8 cellular contexts compared by ENCODE assay signal in the genomic region with DNA sequence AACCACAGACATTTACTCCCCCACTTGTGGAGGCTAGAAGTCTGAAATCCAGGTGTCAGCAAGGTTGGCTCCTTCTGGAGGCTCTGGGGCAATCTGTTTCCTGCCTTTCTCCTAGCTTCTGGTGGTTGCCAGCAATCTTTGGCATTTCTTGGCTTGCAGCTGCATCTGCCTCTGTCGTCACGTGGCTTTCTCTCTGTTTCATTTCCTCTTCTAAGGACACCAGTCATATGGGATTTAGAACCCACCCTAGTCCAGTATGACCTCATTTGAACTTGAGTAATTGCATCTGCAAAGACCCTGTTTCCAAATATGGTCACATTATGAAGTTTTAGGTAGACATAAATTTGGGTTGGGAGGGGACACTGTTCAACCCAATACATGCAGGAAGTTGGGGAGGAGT. TPM values are rescaled to one million over a fixed set of nuclear protein-coding genes. Genes with fewer than 3 reads are reported as not detected.
A peak's percentile ranks its signal among the peaks of the same experiment; 100 is the strongest.
DNase-seq lines count a peak whose midpoint lies in the region; ATAC-seq and TF ChIP-seq lines count a peak whose summit lies in the region.

No MANE protein-coding gene starts in this region.

- no TSS peak for BruUV-seq in PC-9 (replicated peaks; lab: Mats Ljungman, UMichigan)

- no peaks in the 10 kb centered on the region for H3K9me2 ChIP-seq in PC-9 (ENCODE audit: insufficient read depth)

- H3F3A ChIP-seq in PC-9 (ENCODE audit: insufficient read depth, low read depth) = peaks cover 18% of the 10 kb centered on the region; the same call in 1 of the 2 replicates

- no peaks in the 10 kb centered on the region; the same call in 1 of the 2 replicates for H4K20me1 ChIP-seq in PC-9 (ENCODE audit: insufficient read depth)

- H3K9me3 Mint-ChIP-seq in activated T-cell treated with anti-CD3 and anti-CD28 coated beads, Interleukin-2, amount 50 U/mL, for 24 hours = no peaks in the 10 kb centered on the region

- 51 to 84% methylated on average over 2 of the region's 2 CpGs for WGBS in testis, 2 donors

- POLR2A ChIA-PET in PC-9 (lab: Charles Lee; ENCODE audit: unreplicated experiment) = interaction anchor here (0.5 to 2.9 kb wide), 7 partner anchors 9 to 356 kb away, joined by 3 to 29 read pairs (median 4); partner anchors contain the start of gene SCAND1

- H3K4me2 ChIP-seq in PC-9 = peak overlapping the region; percentile 48; the same call in 1 of the 2 replicates

- H3K36me3 Mint-ChIP-seq in activated T-cell treated with anti-CD3 and anti-CD28 coated beads, Interleukin-2, amount 50 U/mL, for 24 hours (ENCODE audit: low read depth) = no peaks in the 10 kb centered on the region

- H3K4me3 ChIP-seq in PC-9 (no peak overlapping the region), fibroblast of villous mesenchyme (ENCODE audit: low read depth, low read length) (no peak overlapping the region), testis (no peak overlapping the region)

- peaks cover 13% of the 10 kb centered on the region for H3K4me1 Mint-ChIP-seq in activated T-cell treated with anti-CD3 and anti-CD28 coated beads, Interleukin-2, amount 50 U/mL, for 24 hours (ENCODE audit: low read depth)

- H3K36me3 ChIP-seq in PC-9 (ENCODE audit: low read depth) (no peaks in the 10 kb centered on the region), testis (ENCODE audit: low read depth, missing control alignments) (no peaks in the 10 kb centered on the region)

- H3K27me3 ChIP-seq in PC-9 (ENCODE audit: insufficient read depth, low read depth) (no peaks in the 10 kb centered on the region), testis (no peaks in the 10 kb centered on the region)

- intact Hi-C loops in PC-9 (cut with micrococcal nuclease; ENCODE audit: unreplicated experiment) (no loop called here), testis (cut with DNase I; ENCODE audit: low total_unique reads) (no loop called here)

- H3K79me2 ChIP-seq in PC-9 (ENCODE audit: low read depth) = peaks cover 58% of the 10 kb centered on the region

- H3K9me3 ChIP-seq in PC-9 (ENCODE audit: insufficient read depth, low read depth) = no peaks in the 10 kb centered on the region
- H3K9me3 ChIP-seq in testis = no peaks in the 10 kb centered on the region

- CTCF ChIA-PET in PC-9 (lab: Charles Lee) = interaction anchor here (1.0 kb wide), 1 partner anchor 40 kb away, joined by 4 read pairs; no protein-coding TSS in a partner anchor

- no peak overlapping the region for H2AFZ ChIP-seq in PC-9

- TF ChIP-seq CTCF in PC-9 (conservative IDR thresholded peaks at IDR 0.05) (no peak), fibroblast of villous mesenchyme (IDR thresholded peaks at IDR 0.05; ENCODE audit: insufficient read depth, low read depth, low read length) (no peak), testis (IDR thresholded peaks at IDR 0.05) (no peak)

- no peak for TF ChIP-seq POLR2A in testis (IDR thresholded peaks at IDR 0.05)

- H3K4me1 ChIP-seq in PC-9 (replicated peaks; ENCODE audit: insufficient read depth) (peaks cover 59% of the 10 kb centered on the region), testis (peaks cover 42% of the 10 kb centered on the region)

- DNase-seq in PC-9 (peak in 1 of 2 experiments; percentile 47), fibroblast of villous mesenchyme (ENCODE audit: low read depth) (peak; percentile 47), testis (peak; percentile 42), RKO (ENCODE audit: low spot score) (no peak), NCI-H2029 treated with DMSO at 0.1 percent for 48 hours (lab: John Stamatoyannopoulos, UW) (no peak)
- no peak for DNase-seq in activated CD4-positive, alpha-beta T cell treated with anti-CD3 and anti-CD28 coated beads, Interleukin-2, amount 50 U/mL, for 1 hour
- no peak for DNase-seq in activated T-cell treated with anti-CD3 and anti-CD28 coated beads, Interleukin-2, amount 50 U/mL, for 24 hours

- H3K27ac ChIP-seq in PC-9 (peak overlapping the region; percentile 42), testis (no peak overlapping the region)

- peaks cover 10% of the 10 kb centered on the region for H3K27me3 Mint-ChIP-seq in activated T-cell treated with anti-CD3 and anti-CD28 coated beads, Interleukin-2, amount 50 U/mL, for 24 hours

- H3K27ac Mint-ChIP-seq in activated T-cell treated with anti-CD3 and anti-CD28 coated beads, Interleukin-2, amount 50 U/mL, for 24 hours = no peak overlapping the region

- H3K4me3 Mint-ChIP-seq in activated T-cell treated with anti-CD3 and anti-CD28 coated beads, Interleukin-2, amount 50 U/mL, for 24 hours = no peak overlapping the region

- ATAC-seq in GM21737 (IDR thresholded peaks at IDR 0.05; ENCODE audit: unreplicated experiment) = peak; percentile 55

RNA-seq across cellular contexts. Expression of gene EPB41L1, which starts 56.2 kb away (rescaled TPM):
- total RNA-seq in PC-9 (2021) (134 and 141 TPM in 2 replicates), fibroblast of villous mesenchyme (9.1 and 12.6 TPM in 2 replicates), testis (10 to 100 TPM; 63.7 to 65.3 TPM)
- polyA plus RNA-seq in testis (ENCODE audit: insufficient read depth, low read depth, low replicate concordance) = 49.8 TPM

Comparison
In these comparisons a context has a peak if more than half of its experiments do, and no peak if none do; other contexts are left out.
1. DNase-seq: peak in fibroblast of villous mesenchyme (single experiment) and testis (single experiment); none in RKO (single experiment), activated CD4-positive, alpha-beta T cell treated with anti-CD3 and anti-CD28 coated beads, Interleukin-2, amount 50 U/mL, for 1 hour (single experiment), activated T-cell treated with anti-CD3 and anti-CD28 coated beads, Interleukin-2, amount 50 U/mL, for 24 hours (single experiment) and NCI-H2029 treated with DMSO at 0.1 percent for 48 hours (single experiment).